ENCODE assay signal across 9 cellular contexts in the genomic region with DNA sequence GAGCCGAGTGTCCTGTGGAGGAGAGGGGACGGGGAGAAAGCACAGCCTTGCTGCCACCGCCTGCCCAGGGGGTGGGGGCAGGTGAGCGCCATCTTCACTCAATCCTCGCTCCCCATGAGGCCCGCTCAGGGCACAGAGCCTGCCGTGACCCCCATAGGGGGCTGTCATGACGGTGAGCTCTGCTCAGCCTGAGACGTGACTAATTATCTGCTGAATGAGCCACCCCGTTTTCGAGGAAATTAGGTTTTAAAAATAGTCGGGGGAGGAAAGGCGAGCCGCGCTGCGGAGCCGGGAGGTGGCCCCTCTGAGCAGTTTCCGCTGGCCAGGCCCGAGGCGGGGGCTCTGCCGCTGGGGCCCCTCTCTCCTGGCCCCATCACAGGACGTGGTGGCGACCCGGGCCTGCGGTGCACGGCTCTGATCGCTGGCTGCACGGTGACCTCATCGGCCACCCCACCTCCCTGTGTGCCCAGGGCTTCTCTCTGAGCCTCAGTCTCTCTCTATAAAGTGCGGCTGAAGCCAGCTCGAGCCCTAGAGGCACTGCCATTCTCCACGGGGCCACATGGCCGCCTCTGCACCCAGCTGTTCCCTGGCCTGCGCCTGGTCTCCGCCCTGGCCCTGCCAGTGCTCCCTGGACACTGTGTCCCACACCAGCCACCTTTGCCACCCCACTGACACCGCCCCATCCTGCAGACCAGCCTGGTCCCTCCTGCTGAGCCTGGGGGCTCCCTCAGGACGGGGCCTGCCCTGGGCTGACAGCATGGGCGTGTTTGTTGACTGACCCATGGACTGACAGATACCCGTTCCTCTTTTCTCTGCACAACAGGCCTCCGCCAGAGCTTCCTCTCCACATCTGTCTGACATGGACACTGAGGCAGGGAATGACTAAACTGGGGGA. TPM values are rescaled to one million over a fixed set of nuclear protein-coding genes. Genes with fewer than 3 reads are reported as not detected.
DNase-seq lines count a peak whose midpoint lies in the region; ATAC-seq and TF ChIP-seq lines count a peak whose summit lies in the region.
"Had no signal": no experiment of that assay in that cellular context is flagged by ENCODE, and none has a peak within 500 bp of the region (broad histone marks: within the 10 kb centered on the region; RNA-seq: fewer than 3 reads in every experiment).

No MANE protein-coding gene starts in this region.

- H3K4me3 ChIP-seq in adrenal gland (no peak overlapping the region), mesenchymal stem cell (ENCODE audit: insufficient read depth in 1 of 2, low read depth in 1 of 2, low read length in 2 of 2) (peak overlapping the region in 1 of 2 experiments; percentile 65)

- peak overlapping the region in 4 of 5 donors; percentile 49 to 95 (median 70) for H3K27ac ChIP-seq in adrenal gland
- peak overlapping the region; percentile 91 for H3K27ac ChIP-seq in mesenchymal stem cell (ENCODE audit: low read length, poor library complexity, severe bottlenecking)
- H3K27ac ChIP-seq in temporal lobe (ENCODE audit: low read depth, low read length), result peak overlapping the region; percentile 55
- H3K27ac ChIP-seq: 22Rv1 had no signal

- DNase-seq in NCI-H1417 (lab: John Stamatoyannopoulos, UW) (peak in 2 of 3 experiments; percentile 50 to 51), NCI-H1417 treated with DMSO at 0.1 percent for 48 hours (lab: John Stamatoyannopoulos, UW) (no peak), adrenal gland (no peak), mesenchymal stem cell (peak; percentile 50), NCI-H1930 (lab: John Stamatoyannopoulos, UW) (no peak), NCI-H2227 (lab: John Stamatoyannopoulos, UW; ENCODE audit: unreplicated experiment) (no peak)

- H3K36me3 ChIP-seq in adrenal gland (replicated peaks in 1 of 2), result no peaks in the 10 kb centered on the region
- peaks cover 0 to 55% of the 10 kb centered on the region in 2 experiments for H3K36me3 ChIP-seq in mesenchymal stem cell (ENCODE audit: control insufficient read depth in 1 of 2, insufficient read depth in 2 of 2, low read depth in 1 of 2, low read length in 2 of 2)

- H3K9ac ChIP-seq in mesenchymal stem cell (ENCODE audit: low read length), result peak overlapping the region; percentile 95

- H2AFZ ChIP-seq in mesenchymal stem cell (ENCODE audit: low read depth, low read length), result no peak overlapping the region

- TF ChIP-seq CTCF in adrenal gland (IDR thresholded peaks at IDR 0.05), result peak in 1 of 6 experiments; percentile 13

- ATAC-seq in HG03196 (IDR thresholded peaks at IDR 0.05; ENCODE audit: unreplicated experiment), result no peak

- H3K27me3 ChIP-seq in adrenal gland, result no peaks in the 10 kb centered on the region
- no peaks in the 10 kb centered on the region for H3K27me3 ChIP-seq in mesenchymal stem cell (ENCODE audit: control insufficient read depth in 1 of 2, insufficient read depth in 1 of 2, low read length in 2 of 2)

- H4K91ac ChIP-seq in mesenchymal stem cell (ENCODE audit: low read length), result peak overlapping the region; percentile 81

- peak overlapping the region; percentile 23 for H2BK120ac ChIP-seq in mesenchymal stem cell (ENCODE audit: low read depth, low read length)

- peak overlapping the region in 1 of 2 experiments; percentile 87 for H3K14ac ChIP-seq in mesenchymal stem cell (ENCODE audit: low read length in 2 of 2)

- peak overlapping the region; percentile 41 for H4K8ac ChIP-seq in mesenchymal stem cell (ENCODE audit: low read length)

- H2BK12ac ChIP-seq in mesenchymal stem cell (ENCODE audit: low read length in 2 of 2), result peak overlapping the region; percentile 59 to 75

- peak overlapping the region; percentile 20 for H2BK15ac ChIP-seq in mesenchymal stem cell (ENCODE audit: low read depth, poor library complexity, severe bottlenecking)

- peak overlapping the region; percentile 14 to 15 for H3K4ac ChIP-seq in mesenchymal stem cell (ENCODE audit: low read depth in 1 of 2, low read length in 2 of 2)

- intact Hi-C loops in adrenal gland (cut with DNase I), result no loop called here

- H3K4me1 ChIP-seq in adrenal gland (replicated peaks in 1 of 2), result peaks cover 4 to 36% of the 10 kb centered on the region in 2 donors
- H3K4me1 ChIP-seq in mesenchymal stem cell (ENCODE audit: control insufficient read depth, insufficient read depth, low read depth, low read length), result peaks cover 84% of the 10 kb centered on the region

- H3K4me2 ChIP-seq in mesenchymal stem cell (ENCODE audit: low read length, poor library complexity, severe bottlenecking), result peak overlapping the region; percentile 54

- H3K18ac ChIP-seq in mesenchymal stem cell (ENCODE audit: low read depth in 1 of 2, low read length in 2 of 2), result peak overlapping the region; percentile 30 to 83

- no peaks in the 10 kb centered on the region for H3K9me3 ChIP-seq in adrenal gland (replicated peaks in 1 of 3)
- no peaks in the 10 kb centered on the region for H3K9me3 ChIP-seq in mesenchymal stem cell (ENCODE audit: control insufficient read depth, low read length)

- H2AK5ac ChIP-seq in mesenchymal stem cell (ENCODE audit: low read length, severe bottlenecking), result peak overlapping the region; percentile 82

- no peak overlapping the region for H3K23ac ChIP-seq in mesenchymal stem cell (ENCODE audit: low read length in 2 of 2)

- no peak for TF ChIP-seq POLR2A in adrenal gland (IDR thresholded peaks at IDR 0.05)

- WGBS in adrenal gland, 4 donors, result 53 to 66% (median 59%) methylated on average over 14 to 40 of the region's 40 CpGs
- 43% methylated on average over 39 of the region's 40 CpGs for WGBS in mesenchymal stem cell

- peak overlapping the region; percentile 75 for H2BK5ac ChIP-seq in mesenchymal stem cell (ENCODE audit: low read depth, low read length, poor library complexity, severe bottlenecking)

- peaks cover 18% of the 10 kb centered on the region for H3K79me1 ChIP-seq in mesenchymal stem cell (replicated peaks; ENCODE audit: low read length, poor library complexity, severe bottlenecking)

RNA-seq across cellular contexts. Expression of a gene that starts 28.3 kb away (rescaled TPM):
- total RNA-seq in adrenal gland, result 10 to 100 TPM; 29.6 to 44.7 (median 31.9) TPM
- polyA plus RNA-seq in adrenal gland, result 10 to 100 TPM in 2 of 3 donors, 1 to 10 TPM in 1; 8.8 to 31.6 (median 18.6) TPM
- 52.2 TPM for polyA plus RNA-seq in mesenchymal stem cell (2013, experiment 1 of 2)
- polyA plus RNA-seq in mesenchymal stem cell (2013, experiment 2 of 2), result 51.8 TPM
- 22.4 TPM for total RNA-seq in temporal lobe

RNA-seq across cellular contexts. Expression of a gene that starts 36.3 kb away (rescaled TPM):
- total RNA-seq in adrenal gland (1 to 10 TPM in 1 of 8 donors, under 1 TPM in 3, not detected in 4; 0.14 to 2.5 (median 0.33) TPM), temporal lobe (under 0.01 TPM)
- polyA plus RNA-seq in adrenal gland, result under 1 TPM in 1 of 3 donors, not detected in 2; 0.07 TPM
- polyA plus RNA-seq in mesenchymal stem cell (2013, experiment 1 of 2), result not detected
- not detected for polyA plus RNA-seq in mesenchymal stem cell (2013, experiment 2 of 2)

RNA-seq across cellular contexts. Expression of a gene that starts 45.3 kb away (rescaled TPM):
- total RNA-seq in adrenal gland (10 to 100 TPM; 13.3 to 78.4 (median 23.2) TPM), temporal lobe (16.2 TPM)
- polyA plus RNA-seq in adrenal gland, result 10 to 100 TPM in 2 of 3 donors, 1 to 10 TPM in 1; 5.0 to 39.0 (median 21.9) TPM
- 16.6 TPM for polyA plus RNA-seq in mesenchymal stem cell (2013, experiment 1 of 2)
- polyA plus RNA-seq in mesenchymal stem cell (2013, experiment 2 of 2), result 16.4 TPM

Comparison
In these comparisons a context has a peak if more than half of its experiments do, and no peak if none do; other contexts are left out.
1. DNase-seq: peak in NCI-H1417 (2 of 3) and mesenchymal stem cell (single experiment); none in NCI-H1417 treated with DMSO at 0.1 percent for 48 hours (single experiment), adrenal gland (0 of 7), NCI-H1930 (0 of 2) and NCI-H2227 (single experiment).
2. Peak in every context shown above with its lines, with median percentiles within 50 percentile points of each other: H3K27ac ChIP-seq.